11 cellular contexts compared by ENCODE assay signal in genomic region chr6:167760979-167761793, GRCh38.
DNase-seq lines count a peak whose midpoint lies in the region; ATAC-seq, FAIRE-seq and TF ChIP-seq lines count a peak whose summit lies in the region.
"Had no signal": no experiment of that assay in that cellular context is flagged by ENCODE, and none has a peak within 500 bp of the region (broad histone marks: within the 10 kb centered on the region; RNA-seq: fewer than 3 reads in every experiment).

No MANE protein-coding gene starts in this region.

- H3K27ac ChIP-seq in K562 (ENCODE audit: extremely low read depth, low read depth, low read length) (no peak overlapping the region), gastroesophageal sphincter (no peak overlapping the region), thyroid gland (peak overlapping the region in 2 of 3 donors; percentile 3 to 39)

- intact Hi-C loops in K562 (cut with micrococcal nuclease) (no loop called here), thyroid gland (cut with DNase I) (no loop called here)

- H3K36me3 Mint-ChIP-seq in nephron (ENCODE audit: low read depth), result no peaks in the 10 kb centered on the region

- H3K36me3 ChIP-seq in K562 (ENCODE audit: control insufficient read depth, insufficient read depth, low read length) (no peaks in the 10 kb centered on the region), gastroesophageal sphincter (no peaks in the 10 kb centered on the region), thyroid gland (no peaks in the 10 kb centered on the region)

- no peak for TF ChIP-seq CTCF in K562 (IDR thresholded peaks at IDR 0.05 in 2 of 3, conservative IDR thresholded peaks at IDR 0.05 in 1 of 3; ENCODE audit: insufficient read depth in 2 of 3, low read depth in 1 of 3, low read length in 3 of 3)
- no peak for TF ChIP-seq CTCF in gastroesophageal sphincter (IDR thresholded peaks at IDR 0.05)
- no peak for TF ChIP-seq CTCF in nephron (IDR thresholded peaks at IDR 0.05; ENCODE audit: unreplicated experiment in 3 of 3)
- TF ChIP-seq CTCF in thyroid gland (IDR thresholded peaks at IDR 0.05), result no peak

- DNase-seq in K562 (ENCODE audit: extremely low read depth in 1 of 4, low spot score in 3 of 4), result no peak
- peak; percentile 42 to 56 for DNase-seq in thyroid gland
- DNase-seq in effector CD4-positive, alpha-beta T cell, result no peak
- no peak for DNase-seq in NCI-H510A treated with DMSO at 0.1 percent for 48 hours (lab: John Stamatoyannopoulos, UW)
- DNase-seq in activated gamma-delta T cell treated with Interleukin-2 at 50 U/mL for 16 hours, result no peak
- no peak for DNase-seq in NCI-H510A (lab: John Stamatoyannopoulos, UW)
- DNase-seq: activated CD4-positive, alpha-beta T cell treated with anti-CD3 and anti-CD28 coated beads, Interleukin-2, amount 50 U/mL, for 48 hours; HFFc6; SW 1271 had no signal

- BruUV-seq in K562 (replicated peaks; lab: Mats Ljungman, UMichigan), result no TSS peak

- in situ Hi-C loops in K562 (cut with MboI), result no loop called here

- H3K27ac Mint-ChIP-seq in nephron, result peak overlapping the region in 2 of 3 experiments; percentile 30 to 59
- H3K27ac Mint-ChIP-seq: HFFc6 had no signal

- no peak overlapping the region for H2AFZ ChIP-seq in K562 (ENCODE audit: low read depth, low read length)

- POLR2A ChIA-PET in K562 (lab: Yijun Ruan, JAX), result interaction anchor here (0.6 kb wide), 1 partner anchor 9 kb away, joined by 3 read pairs; no protein-coding TSS in a partner anchor

- no peak for TF ChIP-seq EP300 in K562 (IDR thresholded peaks at IDR 0.05; ENCODE audit: low read length)
- no peak for TF ChIP-seq EP300 in gastroesophageal sphincter (IDR thresholded peaks at IDR 0.05)

- H3K4me2 ChIP-seq in K562 (ENCODE audit: insufficient read depth, low read length), result no peak overlapping the region

- FAIRE-seq in K562 (lab: Jason Lieb, UNC), result no peak

- H3K4me1 ChIP-seq in K562 (replicated peaks in 1 of 2; ENCODE audit: control insufficient read depth in 2 of 2, insufficient read depth in 2 of 2, low read length in 2 of 2), result 0 out of 5 replicates have a peak, but pooled peaks cover 0 to 4% of the 10 kb centered on the region in 2 experiments
- peaks cover 0 to 26% (median 5%) of the 10 kb centered on the region in 3 donors for H3K4me1 ChIP-seq in gastroesophageal sphincter
- peaks cover 4 to 15% of the 10 kb centered on the region in 2 donors for H3K4me1 ChIP-seq in thyroid gland

- H3K4me1 Mint-ChIP-seq in nephron, result peaks cover 42% of the 10 kb centered on the region

- no peak overlapping the region for H3K9ac ChIP-seq in K562 (ENCODE audit: insufficient read depth in 1 of 2, low read depth in 2 of 2, low read length in 2 of 2)

- H3K4me3 ChIP-seq in K562 (no peak overlapping the region), gastroesophageal sphincter (no peak overlapping the region), thyroid gland (replicated peaks in 1 of 3) (no peak overlapping the region)

- peaks cover 22% of the 10 kb centered on the region for H4K20me1 ChIP-seq in K562 (replicated peaks; ENCODE audit: control insufficient read depth, insufficient read depth, low read length)

- ATAC-seq in K562 (no peak), gastroesophageal sphincter (peak; percentile 91)

- H3K4me3 Mint-ChIP-seq in nephron, result no peak overlapping the region

- no peak for TF ChIP-seq RAD21 in K562 (CRISPR knock-in tag; conservative IDR thresholded peaks at IDR 0.05 in 1 of 2, IDR thresholded peaks at IDR 0.05 in 1 of 2)

- peaks cover 30% of the 10 kb centered on the region for H3K27me3 Mint-ChIP-seq in nephron (ENCODE audit: low read depth)

- H3K9me3 ChIP-seq in K562 (replicated peaks; ENCODE audit: control insufficient read depth, insufficient read depth, low read depth, low read length) (no peaks in the 10 kb centered on the region), gastroesophageal sphincter (no peaks in the 10 kb centered on the region), thyroid gland (no peaks in the 10 kb centered on the region)

- no peak for TF ChIP-seq POLR2A in K562 (conservative IDR thresholded peaks at IDR 0.05)
- TF ChIP-seq POLR2A in gastroesophageal sphincter (IDR thresholded peaks at IDR 0.05), result no peak
- TF ChIP-seq POLR2A in thyroid gland (IDR thresholded peaks at IDR 0.05), result no peak

- H3K79me2 ChIP-seq in K562 (ENCODE audit: control insufficient read depth, insufficient read depth, low read length), result no peaks in the 10 kb centered on the region

- no peaks in the 10 kb centered on the region for H3K9me1 ChIP-seq in K562 (ENCODE audit: control insufficient read depth, insufficient read depth, low read length)

- WGBS in K562 (ENCODE audit: insufficient coverage, low coverage, missing lambda C conversion rate), result 7% methylated on average over 17 of the region's 18 CpGs
- 47 to 55% methylated on average over 8 to 14 of the region's 18 CpGs for WGBS in gastroesophageal sphincter (ENCODE audit: low coverage in 1 of 2), 2 donors
- WGBS in thyroid gland, 2 donors, result 55 to 64% methylated on average over 15 to 18 of the region's 18 CpGs

- no peaks in the 10 kb centered on the region for H3K9me3 Mint-ChIP-seq in nephron

- CTCF ChIA-PET in K562 (lab: Yijun Ruan, JAX; ENCODE audit: low intra/inter-chr PET ratio), result no interaction called here

- H3K27me3 ChIP-seq in K562 (ENCODE audit: control insufficient read depth in 2 of 2, insufficient read depth in 2 of 2, low read length in 2 of 2) (peaks cover 80 to 96% of the 10 kb centered on the region in 2 experiments), gastroesophageal sphincter (no peaks in the 10 kb centered on the region), thyroid gland (no peaks in the 10 kb centered on the region)

TF ChIP-seq in K562, 482 proteins besides CTCF, POLR2A, EP300 and RAD21:
- TF ChIP-seq EZH2 (IDR thresholded peaks at IDR 0.05; ENCODE audit: borderline replicate concordance, low read depth, low read length), result 0 out of 2 replicates have a peak, but pooled peaks have one; percentile 31
- TF ChIP-seq SFPQ (IDR thresholded peaks at IDR 0.05; ENCODE audit: low read depth, low read length), result no peak

Comparison
In these comparisons a context has a peak if more than half of its experiments do, and no peak if none do; other contexts are left out.
1. DNase-seq: peak in thyroid gland (2 of 2); none in K562 (0 of 4), effector CD4-positive, alpha-beta T cell (single experiment), NCI-H510A treated with DMSO at 0.1 percent for 48 hours (single experiment), activated gamma-delta T cell treated with Interleukin-2 at 50 U/mL for 16 hours (single experiment) and NCI-H510A (single experiment).
2. H3K27ac ChIP-seq: peak in thyroid gland (2 of 3); none in K562 (single experiment) and gastroesophageal sphincter (0 of 4).